10 cellular contexts compared by ENCODE assay signal in the genomic region with DNA sequence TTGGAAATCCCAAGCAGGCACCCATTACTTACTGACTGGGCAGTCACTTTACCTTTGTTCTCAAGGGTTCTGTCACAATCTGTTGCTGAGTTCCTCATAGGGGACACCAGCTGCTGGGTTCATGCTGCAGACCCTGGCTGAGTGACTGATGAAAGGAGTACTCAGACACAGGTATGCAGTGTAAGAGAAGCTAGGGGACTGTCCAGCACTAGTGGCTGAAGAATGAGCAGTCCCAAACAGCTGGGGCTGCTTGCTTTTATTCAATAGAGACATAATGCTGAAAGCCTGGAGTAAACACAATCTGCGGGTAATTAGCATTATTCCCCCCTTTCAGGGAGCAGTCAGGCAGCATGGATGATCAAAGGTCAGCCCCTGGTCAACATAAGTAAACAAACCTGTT. TPM values are rescaled to one million over a fixed set of nuclear protein-coding genes. Genes with fewer than 3 reads are reported as not detected.
"Had no signal": no experiment of that assay in that cellular context is flagged by ENCODE, and none has a peak within 500 bp of the region (broad histone marks: within the 10 kb centered on the region; RNA-seq: fewer than 3 reads in every experiment).

No MANE protein-coding gene starts in this region.

RNA-seq across cellular contexts. Expression of gene GC, which starts 25.9 kb away (rescaled TPM):
- total RNA-seq: OCI-LY7, PC-3, PC-9, Peyer's patch, Right ventricle myocardium inferior, RPMI7951, SJCRH30, SJSA1, SK-MEL-5 had no signal
- polyA plus RNA-seq: SK-N-SH had no signal
